10 cellular contexts compared by ENCODE assay signal in the genomic region with DNA sequence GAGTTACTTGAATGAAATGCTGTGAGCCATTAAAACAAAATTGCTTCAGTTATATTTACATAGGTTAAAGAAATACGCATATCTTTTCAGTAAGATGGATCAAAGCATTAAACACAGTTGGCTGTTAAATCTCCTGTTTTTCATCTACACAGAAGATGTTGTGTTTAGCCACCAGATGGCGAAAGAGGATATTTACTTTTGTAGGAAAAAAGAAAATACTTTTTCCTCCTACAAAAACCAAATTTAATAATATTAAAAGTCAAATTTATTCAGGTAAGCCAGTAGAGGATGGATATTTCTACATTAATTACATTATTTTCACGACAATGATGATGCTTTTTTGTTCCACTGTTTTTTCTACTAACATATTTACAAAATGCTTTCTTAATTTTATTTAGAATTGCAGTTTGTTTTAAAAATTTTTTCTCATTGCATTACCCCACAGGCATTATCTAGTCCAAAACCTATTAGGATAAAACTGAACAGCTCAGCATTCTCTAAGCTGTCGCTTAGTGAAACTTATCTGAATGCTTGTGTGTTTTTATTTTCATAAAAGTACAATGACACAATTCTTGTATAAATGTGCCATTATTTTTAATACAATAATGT.
DNase-seq lines count a peak whose midpoint lies in the region; ATAC-seq, FAIRE-seq and TF ChIP-seq lines count a peak whose summit lies in the region.
"Had no signal": no experiment of that assay in that cellular context is flagged by ENCODE, and none has a peak within 500 bp of the region (broad histone marks: within the 10 kb centered on the region; RNA-seq: fewer than 3 reads in every experiment).

No MANE protein-coding gene starts in this region.

- no peaks in the 10 kb centered on the region for H3K4me1 ChIP-seq in small intestine (ENCODE audit: control insufficient read depth in 2 of 2, insufficient read depth in 1 of 2, low read depth in 1 of 2, low read length in 1 of 2)

- no peak overlapping the region for H3K27ac Mint-ChIP-seq in endothelial cell (ENCODE audit: unreplicated experiment)
- no peak overlapping the region for H3K27ac Mint-ChIP-seq in activated T-helper 2 cell treated with anti-CD3 and anti-CD28 coated beads, Interferon-gamma antibody, Interleukin-2, Interleukin-4, amounts not matched to agents 10 μg/mL and 5 μg/mL and 100 μg/mL, durations not matched to agents 14 hours and 24 hours and 36 hours
- H3K27ac Mint-ChIP-seq: IgD-negative memory B cell had no signal

- H3K36me3 Mint-ChIP-seq in endothelial cell (ENCODE audit: low read depth, unreplicated experiment), result no peaks in the 10 kb centered on the region
- H3K36me3 Mint-ChIP-seq in activated T-helper 2 cell treated with anti-CD3 and anti-CD28 coated beads, Interferon-gamma antibody, Interleukin-2, Interleukin-4, amounts not matched to agents 10 μg/mL and 5 μg/mL and 100 μg/mL, durations not matched to agents 14 hours and 24 hours and 36 hours (ENCODE audit: low read depth), result no peaks in the 10 kb centered on the region
- H3K36me3 Mint-ChIP-seq: IgD-negative memory B cell had no signal

- peak; percentile 77 for TF ChIP-seq CTCF in endothelial cell (IDR thresholded peaks at IDR 0.05; ENCODE audit: unreplicated experiment)

- no peaks in the 10 kb centered on the region for H3K9me3 ChIP-seq in small intestine (ENCODE audit: control insufficient read depth, low read depth)
- H3K9me3 ChIP-seq: BLaER1 treated with 17β-estradiol and CSF1 and Interleukin-3, amounts not matched to agents 10 nM and 100 nM had no signal

- H3K4me1 Mint-ChIP-seq in endothelial cell (ENCODE audit: unreplicated experiment), result peaks cover 4% of the 10 kb centered on the region
- H3K4me1 Mint-ChIP-seq in activated T-helper 2 cell treated with anti-CD3 and anti-CD28 coated beads, Interferon-gamma antibody, Interleukin-2, Interleukin-4, amounts not matched to agents 10 μg/mL and 5 μg/mL and 100 μg/mL, durations not matched to agents 14 hours and 24 hours and 36 hours (ENCODE audit: low read depth), result no peaks in the 10 kb centered on the region
- H3K4me1 Mint-ChIP-seq: IgD-negative memory B cell had no signal

- no peak overlapping the region for H3K4me3 ChIP-seq in small intestine (ENCODE audit: low read depth in 1 of 2, low read length in 2 of 2)
- H3K4me3 ChIP-seq: BLaER1 treated with 17β-estradiol and CSF1 and Interleukin-3, amounts not matched to agents 10 nM and 100 nM had no signal

- H3K9me3 Mint-ChIP-seq in endothelial cell (ENCODE audit: unreplicated experiment), result no peaks in the 10 kb centered on the region
- peaks cover 4% of the 10 kb centered on the region for H3K9me3 Mint-ChIP-seq in activated T-helper 2 cell treated with anti-CD3 and anti-CD28 coated beads, Interferon-gamma antibody, Interleukin-2, Interleukin-4, amounts not matched to agents 10 μg/mL and 5 μg/mL and 100 μg/mL, durations not matched to agents 14 hours and 24 hours and 36 hours
- H3K9me3 Mint-ChIP-seq: IgD-negative memory B cell had no signal

- DNase-seq in NCI-H2107 (lab: John Stamatoyannopoulos, UW), result peak; percentile 55
- no peak for DNase-seq in NCI-H2107 treated with DMSO at 0.1 percent for 48 hours (lab: John Stamatoyannopoulos, UW; ENCODE audit: unreplicated experiment)
- peak; percentile 17 for DNase-seq in NCI-H2227 treated with DMSO at 0.1 percent for 48 hours (lab: John Stamatoyannopoulos, UW)
- DNase-seq in endothelial cell (ENCODE audit: low spot score), result no peak
- DNase-seq in small intestine, result peak; percentile 11
- DNase-seq in activated T-helper 2 cell treated with anti-CD3 and anti-CD28 coated beads, Interferon-gamma antibody, Interleukin-2, Interleukin-4, amounts not matched to agents 10 μg/mL and 5 μg/mL and 100 μg/mL, durations not matched to agents 14 hours and 24 hours and 36 hours (ENCODE audit: low spot score), result no peak

- intact Hi-C loops in activated T-helper 2 cell treated with anti-CD3 and anti-CD28 coated beads, Interferon-gamma antibody, Interleukin-2, Interleukin-4, amounts not matched to agents 10 μg/mL and 5 μg/mL and 100 μg/mL, durations not matched to agents 14 hours and 24 hours and 36 hours (cut with micrococcal nuclease), result no loop called here

- 32 to 34% (median 32%) methylated on average over 4 of the region's 4 CpGs for WGBS in small intestine, 3 donors

- H3K36me3 ChIP-seq in small intestine (ENCODE audit: control insufficient read depth in 2 of 2, insufficient read depth in 2 of 2, low read length in 2 of 2), result no peaks in the 10 kb centered on the region
- H3K36me3 ChIP-seq: BLaER1 treated with 17β-estradiol and CSF1 and Interleukin-3, amounts not matched to agents 10 nM and 100 nM had no signal

- no peak for ATAC-seq in HG02759 (IDR thresholded peaks at IDR 0.05; ENCODE audit: unreplicated experiment)
- ATAC-seq in HG03039 (IDR thresholded peaks at IDR 0.05; ENCODE audit: unreplicated experiment), result no peak

- no peaks in the 10 kb centered on the region for H3K27me3 Mint-ChIP-seq in endothelial cell (ENCODE audit: unreplicated experiment)
- H3K27me3 Mint-ChIP-seq in activated T-helper 2 cell treated with anti-CD3 and anti-CD28 coated beads, Interferon-gamma antibody, Interleukin-2, Interleukin-4, amounts not matched to agents 10 μg/mL and 5 μg/mL and 100 μg/mL, durations not matched to agents 14 hours and 24 hours and 36 hours (ENCODE audit: low read depth), result no peaks in the 10 kb centered on the region
- H3K27me3 Mint-ChIP-seq: IgD-negative memory B cell had no signal

- no peaks in the 10 kb centered on the region for H3K27me3 ChIP-seq in small intestine (ENCODE audit: control insufficient read depth in 2 of 2, insufficient read depth in 2 of 2, low read length in 2 of 2)
- H3K27me3 ChIP-seq: BLaER1 treated with 17β-estradiol and CSF1 and Interleukin-3, amounts not matched to agents 10 nM and 100 nM had no signal

- FAIRE-seq in small intestine (lab: Jason Lieb, UNC), result no peak

- no peak overlapping the region for H3K4me3 Mint-ChIP-seq in endothelial cell (ENCODE audit: unreplicated experiment)
- no peak overlapping the region for H3K4me3 Mint-ChIP-seq in activated T-helper 2 cell treated with anti-CD3 and anti-CD28 coated beads, Interferon-gamma antibody, Interleukin-2, Interleukin-4, amounts not matched to agents 10 μg/mL and 5 μg/mL and 100 μg/mL, durations not matched to agents 14 hours and 24 hours and 36 hours (ENCODE audit: low read depth)
- H3K4me3 Mint-ChIP-seq: IgD-negative memory B cell had no signal

- H3K27ac ChIP-seq in small intestine (ENCODE audit: low read depth in 1 of 2, low read length in 1 of 2), result no peak overlapping the region
- H3K27ac ChIP-seq: BLaER1 treated with 17β-estradiol and CSF1 and Interleukin-3, amounts not matched to agents 10 nM and 100 nM had no signal

Comparison
In these comparisons a context has a peak if more than half of its experiments do, and no peak if none do; other contexts are left out.
1. DNase-seq: peak in NCI-H2107 (single experiment), NCI-H2227 treated with DMSO at 0.1 percent for 48 hours (single experiment) and small intestine (single experiment); none in NCI-H2107 treated with DMSO at 0.1 percent for 48 hours (single experiment), endothelial cell (single experiment) and activated T-helper 2 cell treated with anti-CD3 and anti-CD28 coated beads, Interferon-gamma antibody, Interleukin-2, Interleukin-4, amounts not matched to agents 10 μg/mL and 5 μg/mL and 100 μg/mL, durations not matched to agents 14 hours and 24 hours and 36 hours (single experiment).